ENCODE assay signal across 18 cellular contexts in the genomic region with DNA sequence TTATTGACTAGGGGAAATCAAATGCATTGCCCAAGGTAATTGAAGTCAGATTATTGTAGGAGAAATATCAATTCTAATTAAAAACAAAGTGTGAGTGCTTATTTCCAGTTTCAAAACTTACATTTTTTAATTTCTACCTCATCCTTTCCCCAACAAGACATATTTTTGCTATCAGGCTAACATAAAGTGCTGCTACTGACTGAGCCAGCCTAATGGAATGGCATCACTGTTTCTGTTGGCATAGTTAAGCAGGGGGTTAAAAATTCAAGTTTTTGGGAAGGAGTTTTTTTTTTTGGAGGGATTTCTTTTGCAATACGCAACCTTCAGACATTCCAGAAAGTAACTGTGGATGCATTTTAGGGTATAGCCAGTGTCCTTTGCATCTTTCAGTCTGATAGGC. TPM values are rescaled to one million over a fixed set of nuclear protein-coding genes. Genes with fewer than 3 reads are reported as not detected.
DNase-seq lines count a peak whose midpoint lies in the region; ATAC-seq and TF ChIP-seq lines count a peak whose summit lies in the region.
"Had no signal": no experiment of that assay in that cellular context is flagged by ENCODE, and none has a peak within 500 bp of the region (broad histone marks: within the 10 kb centered on the region; RNA-seq: fewer than 3 reads in every experiment).

No MANE protein-coding gene starts in this region.

- H4K20me1 ChIP-seq in fibroblast of lung (ENCODE audit: control insufficient read depth, extremely low read depth, insufficient read depth, low read length) = peaks cover 2% of the 10 kb centered on the region

- no peak overlapping the region for H3K4me3 Mint-ChIP-seq in stimulated activated effector memory CD8-positive, alpha-beta T cell treated with anti-CD3 and anti-CD28 coated beads, Interleukin-12 subunit alpha, Interleukin-12 subunit beta, amount 100 ng/mL, for 72 hours
- H3K4me3 Mint-ChIP-seq: activated CD4-positive, alpha-beta T cell treated with anti-CD3 and anti-CD28 coated beads, Interleukin-2, amount 10 ng/mL, durations not matched to agents 24 days and 14 days; activated naive CD8-positive, alpha-beta T cell treated with anti-CD3 and anti-CD28 coated beads, Interleukin-2, amount 10 ng/mL, durations not matched to agents 7 days and 5 days; type B pancreatic cell had no signal

- no peak overlapping the region for H2AFZ ChIP-seq in fibroblast of lung (ENCODE audit: low read length)

- ATAC-seq in stimulated activated effector memory CD8-positive, alpha-beta T cell treated with anti-CD3 and anti-CD28 coated beads, Interleukin-12 subunit alpha, Interleukin-12 subunit beta, amount 100 ng/mL, for 72 hours = no peak
- ATAC-seq in GM21390 (IDR thresholded peaks at IDR 0.05; ENCODE audit: unreplicated experiment) (no peak), HG02970 (IDR thresholded peaks at IDR 0.05; ENCODE audit: low FRiP score, unreplicated experiment) (no peak)
- ATAC-seq: HCT116, left lung had no signal

- H3K27ac Mint-ChIP-seq in stimulated activated effector memory CD8-positive, alpha-beta T cell treated with anti-CD3 and anti-CD28 coated beads, Interleukin-12 subunit alpha, Interleukin-12 subunit beta, amount 100 ng/mL, for 72 hours = peak overlapping the region; percentile 24
- H3K27ac Mint-ChIP-seq: activated CD4-positive, alpha-beta T cell treated with anti-CD3 and anti-CD28 coated beads, Interleukin-2, amount 10 ng/mL, durations not matched to agents 24 days and 14 days; activated naive CD8-positive, alpha-beta T cell treated with anti-CD3 and anti-CD28 coated beads, Interleukin-2, amount 10 ng/mL, durations not matched to agents 7 days and 5 days; type B pancreatic cell had no signal

- no peak overlapping the region for H3K9ac ChIP-seq in fibroblast of lung (ENCODE audit: insufficient read depth, low read length)

- H3K4me1 Mint-ChIP-seq in stimulated activated effector memory CD8-positive, alpha-beta T cell treated with anti-CD3 and anti-CD28 coated beads, Interleukin-12 subunit alpha, Interleukin-12 subunit beta, amount 100 ng/mL, for 72 hours = peaks cover 31% of the 10 kb centered on the region

- no peaks in the 10 kb centered on the region for H3K27me3 ChIP-seq in fibroblast of lung (ENCODE audit: control insufficient read depth, insufficient read depth, low read length)
- H3K27me3 ChIP-seq: left lung, right atrium auricular region had no signal

- H3K36me3 ChIP-seq in fibroblast of lung (ENCODE audit: control insufficient read depth, insufficient read depth, low read length) = no peaks in the 10 kb centered on the region
- H3K36me3 ChIP-seq: left lung, right atrium auricular region had no signal

- TF ChIP-seq CTCF in VCaP (conservative IDR thresholded peaks at IDR 0.05) = no peak
- TF ChIP-seq CTCF in fibroblast of lung (conservative IDR thresholded peaks at IDR 0.05 in 1 of 2, IDR thresholded peaks at IDR 0.05 in 1 of 2; ENCODE audit: low read depth in 1 of 2, low read length in 2 of 2) = no peak

- H3K4me3 ChIP-seq in fibroblast of lung (replicated peaks in 1 of 4; ENCODE audit: control extremely low read depth in 1 of 4, insufficient read depth in 1 of 4, low read depth in 3 of 4, low read length in 4 of 4) = no peak overlapping the region
- H3K4me3 ChIP-seq: left lung, right atrium auricular region had no signal

- peak overlapping the region; percentile 59 for H3K4me2 ChIP-seq in fibroblast of lung (ENCODE audit: extremely low read depth, insufficient read depth, low read length)

- peaks cover 30% of the 10 kb centered on the region for H3K79me2 ChIP-seq in fibroblast of lung (ENCODE audit: control insufficient read depth, insufficient read depth, low read length)

- DNase-seq in EL (peak; percentile 51), fibroblast of lung (ENCODE audit: low read depth in 2 of 2) (peak in 1 of 2 donors; percentile 70)
- no peak for DNase-seq in stimulated activated effector memory CD8-positive, alpha-beta T cell treated with anti-CD3 and anti-CD28 coated beads, Interleukin-12 subunit alpha, Interleukin-12 subunit beta, amount 100 ng/mL, for 72 hours (ENCODE audit: low spot score in 2 of 2)
- DNase-seq in central memory CD4-positive, alpha-beta T cell = no peak
- DNase-seq: activated CD4-positive, alpha-beta T cell treated with anti-CD3 and anti-CD28 coated beads, Interleukin-2, amount 10 ng/mL, durations not matched to agents 24 days and 14 days; activated naive CD8-positive, alpha-beta T cell treated with anti-CD3 and anti-CD28 coated beads, Interleukin-2, amount 10 ng/mL, durations not matched to agents 7 days and 5 days; cerebellar nuclear complex; left lung; NCI-H1048; NCI-H82 had no signal

- peaks cover 18% of the 10 kb centered on the region for H3K4me1 ChIP-seq in fibroblast of lung (ENCODE audit: control insufficient read depth, extremely low read depth, insufficient read depth, low read length)

- H3K9me3 ChIP-seq in fibroblast of lung (ENCODE audit: control insufficient read depth, insufficient read depth, low read depth, low read length) = no peaks in the 10 kb centered on the region
- H3K9me3 ChIP-seq: left lung, right atrium auricular region had no signal

- no peaks in the 10 kb centered on the region for H3K9me3 Mint-ChIP-seq in stimulated activated effector memory CD8-positive, alpha-beta T cell treated with anti-CD3 and anti-CD28 coated beads, Interleukin-12 subunit alpha, Interleukin-12 subunit beta, amount 100 ng/mL, for 72 hours

- H3K27ac ChIP-seq in VCaP (peak overlapping the region; percentile 94), fibroblast of lung (ENCODE audit: insufficient read depth, low read length) (no peak overlapping the region)
- H3K27ac ChIP-seq: C4-2B, RWPE1 had no signal

- H3K36me3 Mint-ChIP-seq in stimulated activated effector memory CD8-positive, alpha-beta T cell treated with anti-CD3 and anti-CD28 coated beads, Interleukin-12 subunit alpha, Interleukin-12 subunit beta, amount 100 ng/mL, for 72 hours = no peaks in the 10 kb centered on the region

RNA-seq across cellular contexts. Expression of a gene that starts 24.2 kb away (rescaled TPM):
- 8.5 and 10.6 TPM in 2 replicates for total RNA-seq in fibroblast of lung
- 13.7 and 18.0 TPM in 2 replicates for polyA plus RNA-seq in fibroblast of lung
- 8.5 and 13.5 TPM in 2 replicates for polyA plus RNA-seq in fibroblast of lung (2012)
- polyA minus RNA-seq in fibroblast of lung (ENCODE audit: low replicate concordance) = 4.3 and 10.0 TPM in 2 replicates
